ENCODE assay signal across 16 cellular contexts in genomic region chr20:17688965-17689364, GRCh38. TPM values are rescaled to one million over a fixed set of nuclear protein-coding genes. Genes with fewer than 3 reads are reported as not detected.
"Had no signal": no experiment of that assay in that cellular context is flagged by ENCODE, and none has a peak within 500 bp of the region (broad histone marks: within the 10 kb centered on the region; RNA-seq: fewer than 3 reads in every experiment).

No MANE protein-coding gene starts in this region.

- H3K27ac ChIP-seq: epithelial cell of prostate, ovary, spleen, upper lobe of right lung had no signal

- H3K4me1 ChIP-seq: spleen, upper lobe of right lung had no signal

- H3K36me3 ChIP-seq: ovary, spleen, upper lobe of right lung had no signal

- H3K4me3 ChIP-seq: lung, mucosa of descending colon, ovary, spleen, upper lobe of right lung had no signal

- FAIRE-seq: islet of Langerhans had no signal

- DNase-seq: activated CD4-positive, alpha-beta T cell treated with anti-CD3 and anti-CD28 coated beads, Interleukin-2, amount 10 ng/mL, durations not matched to agents 7 days and 5 days; activated gamma-delta T cell treated with Interleukin-2 at 50 U/mL for 16 hours; amygdala; cerebellar nuclear complex; effector memory CD8-positive, alpha-beta T cell; mucosa of descending colon; naive thymus-derived CD4-positive, alpha-beta T cell; ovary; spleen; upper lobe of right lung had no signal

- H3K27me3 ChIP-seq: ovary, upper lobe of right lung had no signal

- H3K9me3 ChIP-seq: mucosa of descending colon, ovary, upper lobe of right lung had no signal

RNA-seq across cellular contexts. Expression of gene BANF2, which starts 10.8 kb away (rescaled TPM):
- total RNA-seq: activated CD4-positive, alpha-beta T cell treated with anti-CD3 and anti-CD28 coated beads, Interleukin-2, amount 10 ng/mL, durations not matched to agents 7 days and 5 days; lung; mucosa of descending colon; naive thymus-derived CD4-positive, alpha-beta T cell; ovary; pulmonary artery endothelial cell; sciatic nerve; spleen; temporal lobe; upper lobe of right lung had no signal
- polyA plus RNA-seq: lung; naive thymus-derived CD4-positive, alpha-beta T cell; ovary; spleen had no signal
